19 cellular contexts compared by ENCODE assay signal in the genomic region with DNA sequence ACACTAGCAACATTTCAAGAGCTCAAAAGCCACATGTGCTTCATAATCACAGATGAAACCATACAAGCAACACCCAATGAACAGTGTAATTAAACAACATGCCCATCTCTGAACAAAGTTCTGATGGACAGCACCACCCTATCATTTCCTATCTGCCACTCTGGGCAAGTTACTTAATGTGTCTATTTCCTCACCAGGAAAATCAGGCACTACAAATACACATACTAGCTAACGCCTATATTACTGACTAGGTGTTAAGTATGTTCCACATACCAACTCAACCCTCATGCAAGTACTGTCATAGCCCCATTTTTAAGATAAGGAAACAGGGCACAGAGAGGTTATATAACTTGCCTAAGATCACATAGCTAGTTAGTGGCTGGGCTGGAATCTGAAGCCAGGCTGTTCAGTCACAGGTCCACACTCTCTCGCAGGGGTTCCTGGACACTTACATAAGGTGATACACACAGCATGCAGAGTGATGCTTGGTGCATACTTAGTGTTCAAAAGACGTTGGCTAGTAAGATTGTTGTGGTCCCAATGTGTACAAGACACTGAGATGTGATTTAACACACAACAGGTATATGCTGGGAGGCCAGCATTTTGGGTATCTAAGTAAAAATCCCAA. TPM values are rescaled to one million over a fixed set of nuclear protein-coding genes. Genes with fewer than 3 reads are reported as not detected.
DNase-seq lines count a peak whose midpoint lies in the region; ATAC-seq and TF ChIP-seq lines count a peak whose summit lies in the region.
"Had no signal": no experiment of that assay in that cellular context is flagged by ENCODE, and none has a peak within 500 bp of the region (broad histone marks: within the 10 kb centered on the region; RNA-seq: fewer than 3 reads in every experiment).

No MANE protein-coding gene starts in this region.

- in situ Hi-C loops in ACHN (cut with HindIII; ENCODE audit: low pct_ligation_motif_present, low pct_unique_long_range_greater_than_20kb, low sequenced_read_pairs), result no loop called here

- H3K27ac ChIP-seq in CD4-positive, alpha-beta memory T cell (ENCODE audit: low read depth, low read length), result no peak overlapping the region
- H3K27ac ChIP-seq in PC-3 (ENCODE audit: low read length) (no peak overlapping the region), epithelial cell of prostate (peak overlapping the region; percentile 56), sigmoid colon (no peak overlapping the region)
- H3K27ac ChIP-seq: ascending aorta, SK-N-MC had no signal

- peaks cover 0 to 2% (median 0%) of the 10 kb centered on the region in 8 donors for H3K9me3 Mint-ChIP-seq in CD4-positive, alpha-beta memory T cell
- H3K9me3 Mint-ChIP-seq in activated T-cell treated with anti-CD3 and anti-CD28 coated beads, Interleukin-2, amount 50 U/mL, for 24 hours, result no peaks in the 10 kb centered on the region
- H3K9me3 Mint-ChIP-seq: endodermal cell, neural crest cell, type B pancreatic cell had no signal

- TF ChIP-seq CTCF in PC-3 (conservative IDR thresholded peaks at IDR 0.05; ENCODE audit: low read depth, low read length) (no peak), sigmoid colon (IDR thresholded peaks at IDR 0.05) (no peak)

- no peak for TF ChIP-seq EP300 in sigmoid colon (IDR thresholded peaks at IDR 0.05)

- H3K4me1 ChIP-seq in CD4-positive, alpha-beta memory T cell (ENCODE audit: insufficient read depth, low read length), result peaks cover 46% of the 10 kb centered on the region
- H3K4me1 ChIP-seq in PC-3 (ENCODE audit: insufficient read depth, low read length) (peaks cover 21% of the 10 kb centered on the region), sigmoid colon (no peaks in the 10 kb centered on the region)
- H3K4me1 ChIP-seq: ascending aorta had no signal

- H3K9me2 ChIP-seq in PC-3 (replicated peaks; ENCODE audit: low read length), result no peaks in the 10 kb centered on the region

- no peak for TF ChIP-seq POLR2A in sigmoid colon (IDR thresholded peaks at IDR 0.05)

- POLR2A ChIA-PET in CD4-positive, alpha-beta memory T cell (lab: Charles Lee; ENCODE audit: partially characterized antibody), result interaction anchor here (1.0 to 1.3 kb wide), 2 partner anchors 49 to 94 kb away, joined by 3 to 5 read pairs; a partner anchor contains a TSS
- POLR2A ChIA-PET in PC-3 (lab: Charles Lee; ENCODE audit: unreplicated experiment), result no interaction called here

- DNase-seq in CD4-positive, alpha-beta memory T cell, result no peak
- DNase-seq in PC-3 (no peak), epithelial cell of prostate (ENCODE audit: low read depth, low spot score) (no peak), sigmoid colon (peak; percentile 14), ACHN (no peak)
- no peak for DNase-seq in activated T-cell treated with anti-CD3 and anti-CD28 coated beads, Interleukin-2, amount 50 U/mL, for 24 hours
- DNase-seq in stimulated activated CD4-positive, alpha-beta T cell treated with anti-CD3 and anti-CD28 coated beads, Interleukin-1b, Interleukin-23, amount 100 ng/mL, for 48 hours, result no peak
- DNase-seq: activated naive CD4-positive, alpha-beta T cell treated with anti-CD3 and anti-CD28 coated beads, Interleukin-2, amount 50 U/mL, for 16 hours; activated T-cell treated with anti-CD3 and anti-CD28 coated beads for 4 hours; hippocampal formation; midbrain; NCI-H1436; NCI-H748 treated with DMSO at 0.1 percent for 48 hours had no signal

- no peaks in the 10 kb centered on the region for H3K36me3 Mint-ChIP-seq in CD4-positive, alpha-beta memory T cell
- no peaks in the 10 kb centered on the region for H3K36me3 Mint-ChIP-seq in activated T-cell treated with anti-CD3 and anti-CD28 coated beads, Interleukin-2, amount 50 U/mL, for 24 hours (ENCODE audit: low read depth)
- H3K36me3 Mint-ChIP-seq: type B pancreatic cell had no signal

- 0 out of 2 replicates have a peak overlapping the region, but pooled peaks have one; percentile 22 for H2AFZ ChIP-seq in PC-3 (ENCODE audit: low read length)

- H3K27me3 Mint-ChIP-seq in CD4-positive, alpha-beta memory T cell, result no peaks in the 10 kb centered on the region
- H3K27me3 Mint-ChIP-seq in activated T-cell treated with anti-CD3 and anti-CD28 coated beads, Interleukin-2, amount 50 U/mL, for 24 hours, result no peaks in the 10 kb centered on the region
- H3K27me3 Mint-ChIP-seq: type B pancreatic cell had no signal

- intact Hi-C loops in CD4-positive, alpha-beta memory T cell (cut with micrococcal nuclease), result no loop called here
- intact Hi-C loops in PC-3 (cut with micrococcal nuclease) (no loop called here), sigmoid colon (cut with DNase I) (no loop called here)

- H3K27ac Mint-ChIP-seq in CD4-positive, alpha-beta memory T cell, result peak overlapping the region; percentile 12 to 95 (median 81)
- no peak overlapping the region for H3K27ac Mint-ChIP-seq in activated T-cell treated with anti-CD3 and anti-CD28 coated beads, Interleukin-2, amount 50 U/mL, for 24 hours
- H3K27ac Mint-ChIP-seq: endodermal cell, type B pancreatic cell had no signal

- H3K4me3 ChIP-seq in CD4-positive, alpha-beta memory T cell (ENCODE audit: low read length in 2 of 2), result no peak overlapping the region
- H3K4me3 ChIP-seq in PC-3 (ENCODE audit: low read length), result no peak overlapping the region
- no peak overlapping the region for H3K4me3 ChIP-seq in sigmoid colon
- H3K4me3 ChIP-seq: ascending aorta, SK-N-MC had no signal

- H4K20me1 ChIP-seq in PC-3 (ENCODE audit: low read length), result no peaks in the 10 kb centered on the region

- CTCF ChIA-PET in CD4-positive, alpha-beta memory T cell (lab: Charles Lee; ENCODE audit: partially characterized antibody), result interaction anchor here (0.9 to 1.4 kb wide), 3 partner anchors 10 to 244 kb away, joined by 3 read pairs; no protein-coding TSS in a partner anchor
- CTCF ChIA-PET in PC-3 (lab: Charles Lee), result no interaction called here

- H3K4me2 ChIP-seq in PC-3 (ENCODE audit: low read length), result peak overlapping the region; percentile 69; the same call in 1 of the 2 replicates

- no peaks in the 10 kb centered on the region for H3K79me2 ChIP-seq in PC-3 (ENCODE audit: low read length)

- no peaks in the 10 kb centered on the region for H3F3A ChIP-seq in PC-3 (ENCODE audit: low read length, unreplicated experiment)

- WGBS in sigmoid colon, 2 donors, result 81 to 88% methylated on average over 3 of the region's 3 CpGs

- no peak for ATAC-seq in PC-3
- no peak for ATAC-seq in HG03342 (IDR thresholded peaks at IDR 0.05; ENCODE audit: unreplicated experiment)

- peak overlapping the region in 4 of 8 donors; percentile 19 to 79 (median 74) for H3K4me3 Mint-ChIP-seq in CD4-positive, alpha-beta memory T cell
- H3K4me3 Mint-ChIP-seq in activated T-cell treated with anti-CD3 and anti-CD28 coated beads, Interleukin-2, amount 50 U/mL, for 24 hours, result no peak overlapping the region
- H3K4me3 Mint-ChIP-seq: endodermal cell, type B pancreatic cell had no signal

- H3K9ac ChIP-seq in PC-3 (ENCODE audit: low read length), result no peak overlapping the region

- no peaks in the 10 kb centered on the region for H3K9me3 ChIP-seq in CD4-positive, alpha-beta memory T cell (ENCODE audit: control insufficient read depth in 1 of 2, low read length in 2 of 2)
- H3K9me3 ChIP-seq in PC-3 (ENCODE audit: low read length), result no peaks in the 10 kb centered on the region
- no peaks in the 10 kb centered on the region for H3K9me3 ChIP-seq in sigmoid colon
- H3K9me3 ChIP-seq: ascending aorta had no signal

- H3K4me1 Mint-ChIP-seq in CD4-positive, alpha-beta memory T cell, result peaks cover 35 to 81% (median 56%) of the 10 kb centered on the region in 4 donors
- peaks cover 57% of the 10 kb centered on the region for H3K4me1 Mint-ChIP-seq in activated T-cell treated with anti-CD3 and anti-CD28 coated beads, Interleukin-2, amount 50 U/mL, for 24 hours (ENCODE audit: low read depth)

- BruUV-seq in PC-3 (replicated peaks; lab: Mats Ljungman, UMichigan), result no TSS peak

- H3K27me3 ChIP-seq in CD4-positive, alpha-beta memory T cell (ENCODE audit: insufficient read depth, low read length), result no peaks in the 10 kb centered on the region
- H3K27me3 ChIP-seq in PC-3 (ENCODE audit: low read length) (no peaks in the 10 kb centered on the region), sigmoid colon (no peaks in the 10 kb centered on the region)
- H3K27me3 ChIP-seq: ascending aorta had no signal

- no peaks in the 10 kb centered on the region for H3K36me3 ChIP-seq in CD4-positive, alpha-beta memory T cell (ENCODE audit: insufficient read depth, low read length)
- no peaks in the 10 kb centered on the region for H3K36me3 ChIP-seq in PC-3 (ENCODE audit: low read depth, low read length)
- no peaks in the 10 kb centered on the region for H3K36me3 ChIP-seq in sigmoid colon
- H3K36me3 ChIP-seq: ascending aorta had no signal

RNA-seq across cellular contexts. Expression of a gene that starts 24.2 kb away (rescaled TPM):
- total RNA-seq in CD4-positive, alpha-beta memory T cell, result 1 to 10 TPM; 8.3 to 8.6 TPM
- polyA plus RNA-seq in CD4-positive, alpha-beta memory T cell, result 10 to 100 TPM in 1 of 2 donors, 1 to 10 TPM in 1; 4.4 to 11.9 TPM
- total RNA-seq in PC-3 (2014; rRNA removed), result 2.2 and 2.8 TPM in 2 replicates
- 1 to 10 TPM; 1.2 to 1.8 (median 1.4) TPM for total RNA-seq in sigmoid colon
- polyA plus RNA-seq in sigmoid colon, result 10 to 100 TPM; 16.8 to 39.6 (median 33.3) TPM

RNA-seq across cellular contexts. Expression of a gene that starts 49.2 kb away (rescaled TPM):
- total RNA-seq in CD4-positive, alpha-beta memory T cell, result 10 to 100 TPM; 86.1 to 86.2 TPM
- polyA plus RNA-seq in CD4-positive, alpha-beta memory T cell, result 10 to 100 TPM; 41.4 to 84.7 TPM
- total RNA-seq in PC-3 (2014; rRNA removed), result 11.2 and 17.3 TPM in 2 replicates
- 10 to 100 TPM in 2 of 4 donors, 1 to 10 TPM in 2; 7.2 to 13.2 (median 9.0) TPM for total RNA-seq in sigmoid colon
- polyA plus RNA-seq in sigmoid colon, result 10 to 100 TPM; 14.4 to 40.1 (median 17.8) TPM
